Comparison of ENCODE assay signal across 22 cellular contexts in genomic region chrX:150831863-150832262, GRCh38.
"Had no signal": no experiment of that assay in that cellular context is flagged by ENCODE, and none has a peak within 500 bp of the region (broad histone marks: within the 10 kb centered on the region; RNA-seq: fewer than 3 reads in every experiment).

No MANE protein-coding gene starts in this region.

- H3K4me3 ChIP-seq: esophagus squamous epithelium, heart left ventricle, left ventricle myocardium inferior, lung, psoas muscle, testis, tibial nerve, upper lobe of right lung, vagina had no signal

- ATAC-seq: heart left ventricle; natural killer cell treated with Interleukin-12 subunit alpha and Interleukin-12 subunit beta and Interleukin-15 and Interleukin-18, amount 100 ng/mL, for 72 hours; sciatic nerve; stimulated activated naive B cell treated with anti-CD40 and anti-IgM and Interleukin-4, amounts not matched to agents 10 μg/mL and 1 μg/mL and 100 μg/mL, for 72 hours; stimulated activated naive CD8-positive, alpha-beta T cell treated with anti-CD3 and anti-CD28 coated beads, Interleukin-15, amount 100 ng/mL, for 72 hours; upper lobe of right lung had no signal

- DNase-seq: esophagus squamous epithelium; foreskin melanocyte; heart left ventricle; hippocampal formation; left ventricle myocardium inferior; mesenchymal stem cell; midbrain; occipital lobe; psoas muscle; retina; stimulated activated CD4-positive, alpha-beta T cell treated with anti-CD3 and anti-CD28 coated beads, Interleukin-2, amount 100 ng/mL, for 24 hours; stimulated activated CD4-positive, alpha-beta T cell treated with anti-CD3 and anti-CD28 coated beads, Interleukin-4, amount 100 ng/mL, for 4 hours; stimulated activated naive B cell treated with anti-CD40 and anti-IgM and Interleukin-4, amounts not matched to agents 10 μg/mL and 1 μg/mL and 100 μg/mL, for 72 hours; stimulated activated naive CD8-positive, alpha-beta T cell treated with anti-CD3 and anti-CD28 coated beads, Interleukin-15, amount 100 ng/mL, for 72 hours; testis; upper lobe of right lung had no signal

- H3K27me3 Mint-ChIP-seq: dendritic cell treated with granulocyte-macrophage colony-stimulating factor and Interleukin-4, amounts not matched to agents 40 ng/mL and 50 ng/mL, for 4 days; natural killer cell treated with Interleukin-12 subunit alpha and Interleukin-12 subunit beta and Interleukin-15 and Interleukin-18, amount 100 ng/mL, for 72 hours; stimulated activated naive B cell treated with anti-CD40 and anti-IgM and Interleukin-4, amounts not matched to agents 10 μg/mL and 1 μg/mL and 100 μg/mL, for 72 hours; stimulated activated naive CD8-positive, alpha-beta T cell treated with anti-CD3 and anti-CD28 coated beads, Interleukin-15, amount 100 ng/mL, for 72 hours had no signal

- H3K27me3 ChIP-seq: esophagus squamous epithelium, heart left ventricle, testis, tibial nerve, upper lobe of right lung, vagina had no signal

- H3K4me1 Mint-ChIP-seq: stimulated activated naive B cell treated with anti-CD40 and anti-IgM and Interleukin-4, amounts not matched to agents 10 μg/mL and 1 μg/mL and 100 μg/mL, for 72 hours; stimulated activated naive CD8-positive, alpha-beta T cell treated with anti-CD3 and anti-CD28 coated beads, Interleukin-15, amount 100 ng/mL, for 72 hours had no signal

- H3K4me3 Mint-ChIP-seq: dendritic cell treated with granulocyte-macrophage colony-stimulating factor and Interleukin-4, amounts not matched to agents 40 ng/mL and 50 ng/mL, for 4 days; natural killer cell treated with Interleukin-12 subunit alpha and Interleukin-12 subunit beta and Interleukin-15 and Interleukin-18, amount 100 ng/mL, for 72 hours; stimulated activated naive B cell treated with anti-CD40 and anti-IgM and Interleukin-4, amounts not matched to agents 10 μg/mL and 1 μg/mL and 100 μg/mL, for 72 hours; stimulated activated naive CD8-positive, alpha-beta T cell treated with anti-CD3 and anti-CD28 coated beads, Interleukin-15, amount 100 ng/mL, for 72 hours had no signal

- H3K9me3 Mint-ChIP-seq: dendritic cell treated with granulocyte-macrophage colony-stimulating factor and Interleukin-4, amounts not matched to agents 40 ng/mL and 50 ng/mL, for 4 days; natural killer cell treated with Interleukin-12 subunit alpha and Interleukin-12 subunit beta and Interleukin-15 and Interleukin-18, amount 100 ng/mL, for 72 hours had no signal

- H3K36me3 Mint-ChIP-seq: natural killer cell treated with Interleukin-12 subunit alpha and Interleukin-12 subunit beta and Interleukin-15 and Interleukin-18, amount 100 ng/mL, for 72 hours had no signal

- H3K4me1 ChIP-seq: esophagus squamous epithelium, heart left ventricle, left ventricle myocardium inferior, psoas muscle, testis, tibial nerve, upper lobe of right lung, vagina had no signal

- H3K9me3 ChIP-seq: esophagus squamous epithelium, testis, tibial nerve, upper lobe of right lung, vagina had no signal

- H3K27ac Mint-ChIP-seq: dendritic cell treated with granulocyte-macrophage colony-stimulating factor and Interleukin-4, amounts not matched to agents 40 ng/mL and 50 ng/mL, for 4 days; stimulated activated naive B cell treated with anti-CD40 and anti-IgM and Interleukin-4, amounts not matched to agents 10 μg/mL and 1 μg/mL and 100 μg/mL, for 72 hours had no signal

- H3K27ac ChIP-seq: esophagus squamous epithelium, heart left ventricle, left ventricle myocardium inferior, psoas muscle, testis, tibial nerve, upper lobe of right lung, vagina had no signal

- H3K36me3 ChIP-seq: left ventricle myocardium inferior, tibial nerve, upper lobe of right lung, vagina had no signal
